ENCODE assay signal across 8 cellular contexts in the genomic region with DNA sequence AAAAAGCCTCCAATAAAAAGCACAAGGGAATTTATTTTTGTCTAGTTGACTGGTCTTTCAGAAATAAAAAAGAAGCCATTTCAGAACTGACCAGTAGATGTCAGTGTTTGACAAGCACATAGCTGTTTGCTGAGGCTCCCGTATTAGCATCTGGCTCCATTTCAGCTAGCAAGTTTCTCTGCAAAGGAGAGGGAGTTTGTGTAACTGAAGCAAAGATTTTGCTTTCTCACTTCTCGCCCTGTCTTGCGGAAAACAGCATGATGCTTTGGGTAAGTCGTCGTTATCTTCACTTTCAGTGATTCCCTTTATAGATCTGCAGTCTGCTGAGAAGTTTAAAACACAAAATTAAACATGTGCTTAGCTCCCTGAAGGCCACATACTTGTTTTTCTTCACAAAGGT.
DNase-seq lines count a peak whose midpoint lies in the region; ATAC-seq and TF ChIP-seq lines count a peak whose summit lies in the region.

No MANE protein-coding gene starts in this region.

- POLR2A ChIA-PET in RWPE1 (lab: Yijun Ruan, JAX; ENCODE audit: low non-redundant PET), result no interaction called here

- TF ChIP-seq CTCF in RWPE1 (conservative IDR thresholded peaks at IDR 0.05; ENCODE audit: low read depth) (peak; percentile 71), breast epithelium (IDR thresholded peaks at IDR 0.05) (peak; percentile 23 to 66 (median 65)), upper lobe of left lung (IDR thresholded peaks at IDR 0.05) (peak; percentile 51 to 75 (median 68))

- no peaks in the 10 kb centered on the region for H3K9me3 ChIP-seq in breast epithelium
- no peaks in the 10 kb centered on the region for H3K9me3 ChIP-seq in upper lobe of left lung

- peak; percentile 46 for ATAC-seq in Right ventricle myocardium inferior
- peak; percentile 81 for ATAC-seq in GM21825 (IDR thresholded peaks at IDR 0.05; ENCODE audit: unreplicated experiment)
- peak; percentile 74 to 76 for ATAC-seq in upper lobe of left lung (ENCODE audit: low FRiP score in 2 of 2)

- H3K27ac ChIP-seq in RWPE1 (no peak overlapping the region), breast epithelium (no peak overlapping the region), upper lobe of left lung (no peak overlapping the region)

- intact Hi-C loops in Right ventricle myocardium inferior (cut with DNase I), result loop anchor here (5.0 kb wide), 1 partner anchor 787 kb away; no protein-coding TSS in a partner anchor
- intact Hi-C loops in cardiac septum (cut with DNase I), result loop anchor here (5.0 kb wide), 1 partner anchor 787 kb away; no protein-coding TSS in a partner anchor
- intact Hi-C loops in breast epithelium (cut with DNase I; ENCODE audit: low total_unique reads), result no loop called here

- H3K4me3 ChIP-seq in breast epithelium (no peak overlapping the region), upper lobe of left lung (no peak overlapping the region)

- WGBS in upper lobe of left lung, 2 donors, result 0 to 3% methylated on average over 5 of the region's 5 CpGs

- CTCF ChIA-PET in RWPE1 (lab: Yijun Ruan, JAX), result interaction anchor here (0.7 kb wide), 1 partner anchor 676 kb away, joined by 3 read pairs; no protein-coding TSS in a partner anchor

- H3K27me3 ChIP-seq in breast epithelium, result peaks cover 0 to 23% of the 10 kb centered on the region in 2 donors
- no peaks in the 10 kb centered on the region for H3K27me3 ChIP-seq in upper lobe of left lung

- TF ChIP-seq POLR2A in breast epithelium (IDR thresholded peaks at IDR 0.05) (no peak), upper lobe of left lung (IDR thresholded peaks at IDR 0.05) (no peak)

- H3K4me1 ChIP-seq in breast epithelium (no peaks in the 10 kb centered on the region), upper lobe of left lung (peaks cover 0 to 13% (median 6%) of the 10 kb centered on the region in 4 donors)

- no peak for DNase-seq in Right ventricle myocardium inferior (ENCODE audit: missing footprints)
- no peak for DNase-seq in cardiac septum (ENCODE audit: low spot score)
- peak; percentile 77 for DNase-seq in M059J (ENCODE audit: low read depth)
- peak; percentile 33 for DNase-seq in RWPE1 (ENCODE audit: low spot score)
- DNase-seq in breast epithelium (ENCODE audit: low spot score in 2 of 2), result no peak
- DNase-seq in kidney glomerular epithelial cell (lab: John Stamatoyannopoulos, UW), result peak; percentile 47
- no peak for DNase-seq in upper lobe of left lung

- H3K36me3 ChIP-seq in breast epithelium (no peaks in the 10 kb centered on the region), upper lobe of left lung (no peaks in the 10 kb centered on the region)

- no peak for TF ChIP-seq EP300 in upper lobe of left lung (IDR thresholded peaks at IDR 0.05)

Comparison
In these comparisons a context has a peak if more than half of its experiments do, and no peak if none do; other contexts are left out.
1. DNase-seq: peak in M059J (single experiment), RWPE1 (single experiment) and kidney glomerular epithelial cell (single experiment); none in Right ventricle myocardium inferior (single experiment), cardiac septum (single experiment), breast epithelium (0 of 2) and upper lobe of left lung (0 of 2).
2. Peak in every context shown above with its lines, with median percentiles within 50 percentile points of each other: ATAC-seq and CTCF ChIP-seq.